ENCODE assay signal across 1 cellular context in the genomic region with DNA sequence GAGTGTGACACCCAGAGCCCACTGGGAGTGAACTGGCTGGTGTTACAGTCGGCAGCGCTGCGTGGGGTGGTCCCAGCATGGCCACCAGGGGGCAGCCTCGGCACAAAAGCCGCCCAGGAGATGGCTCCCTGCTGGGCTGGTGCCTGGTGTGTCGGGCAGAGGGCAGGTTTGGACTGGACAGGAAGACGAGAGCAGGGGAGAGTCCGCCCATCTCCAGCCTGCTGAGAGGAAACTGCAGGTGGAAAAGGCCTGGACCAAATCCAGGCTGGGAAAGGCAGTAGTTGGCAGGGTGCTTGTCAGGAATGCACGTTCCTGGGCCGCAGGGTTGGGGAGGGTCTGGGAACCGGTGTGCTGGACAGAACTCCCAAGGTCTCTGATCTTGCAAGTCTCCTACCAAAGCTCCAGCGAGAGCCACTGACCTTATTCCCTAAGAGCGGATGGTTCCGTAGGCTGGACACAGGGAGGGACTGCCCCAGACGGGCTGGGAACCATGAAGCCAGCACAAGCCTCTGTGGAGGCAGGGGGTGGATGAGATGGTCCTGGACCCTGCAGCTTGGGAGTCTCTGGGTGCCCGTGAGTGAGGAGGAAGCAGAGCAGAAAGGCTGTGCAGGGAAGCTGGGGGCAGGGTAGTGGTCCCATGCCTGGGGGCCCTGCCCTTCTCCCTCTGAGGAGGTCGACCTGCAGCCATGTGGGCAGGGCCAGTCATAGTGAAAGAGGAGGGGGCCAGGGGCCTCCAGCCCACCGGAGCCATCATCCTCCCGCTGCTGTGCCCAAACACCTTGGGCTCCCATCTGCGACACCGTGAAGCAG.
A peak's percentile ranks its signal among the peaks of the same experiment; 100 is the strongest.
TF ChIP-seq lines count a peak whose summit lies in the region.

No MANE protein-coding gene starts in this region.

TF ChIP-seq in HEK293, 187 proteins besides CTCF, POLR2A, EP300 and RAD21 (continued from another document and continues in another):
- TF ChIP-seq ZNF639 (tag by site-specific recombination; IDR thresholded peaks at IDR 0.05) (no peak), ZNF354C (tag by site-specific recombination; IDR thresholded peaks at IDR 0.05; ENCODE audit: borderline replicate concordance, low read depth) (no peak), INSM2 (tag by site-specific recombination; IDR thresholded peaks at IDR 0.05) (no peak), ZNF768 (tag by site-specific recombination; IDR thresholded peaks at IDR 0.05) (no peak), ZEB2 (tag by site-specific recombination; IDR thresholded peaks at IDR 0.05) (peak; percentile 52; the same call in 1 of the 2 replicates), KLF16 (tag by site-specific recombination; IDR thresholded peaks at IDR 0.05) (0 out of 2 replicates have a peak, but pooled peaks have one; percentile 24), ZNF350 (tag by site-specific recombination; IDR thresholded peaks at IDR 0.05) (no peak), ZNF19 (tag by site-specific recombination; IDR thresholded peaks at IDR 0.05; ENCODE audit: low read depth) (no peak), ZNF391 (tag by site-specific recombination; IDR thresholded peaks at IDR 0.05; ENCODE audit: borderline replicate concordance, low read depth) (peak; percentile 81; the same call in 1 of the 2 replicates), ZIC2 (tag by site-specific recombination; IDR thresholded peaks at IDR 0.05) (peak; percentile 97), ZNF600 (tag by site-specific recombination; IDR thresholded peaks at IDR 0.05) (peak; percentile 68; the same call in 1 of the 2 replicates), ZBTB44 (tag by site-specific recombination; IDR thresholded peaks at IDR 0.05) (0 out of 2 replicates have a peak, but pooled peaks have one; percentile 16), ZFHX2 (tag by site-specific recombination; conservative IDR thresholded peaks at IDR 0.05) (peak; percentile 70), ZNF664 (tag by site-specific recombination; IDR thresholded peaks at IDR 0.05) (no peak), ZNF561 (tag by site-specific recombination; IDR thresholded peaks at IDR 0.05; ENCODE audit: borderline replicate concordance) (no peak), ZFP3 (tag by site-specific recombination; IDR thresholded peaks at IDR 0.05; ENCODE audit: low read depth) (no peak), ZNF792 (tag by site-specific recombination; IDR thresholded peaks at IDR 0.05) (no peak), ZNF114 (tag by site-specific recombination; IDR thresholded peaks at IDR 0.05) (no peak), ZNF423 (tag by site-specific recombination; IDR thresholded peaks at IDR 0.05) (peak; percentile 85), HOXD13 (CRISPR knock-in tag; IDR thresholded peaks at IDR 0.05; ENCODE audit: borderline replicate concordance) (no peak), ZNF324 (tag by site-specific recombination; IDR thresholded peaks at IDR 0.05) (no peak), HOXC10 (CRISPR knock-in tag; IDR thresholded peaks at IDR 0.05) (no peak), ZNF146 (tag by site-specific recombination; IDR thresholded peaks at IDR 0.05) (no peak), ZNF133 (tag by site-specific recombination; IDR thresholded peaks at IDR 0.05) (no peak), ZSCAN5A (tag by site-specific recombination; IDR thresholded peaks at IDR 0.05) (no peak), PRDM4 (tag by site-specific recombination; IDR thresholded peaks at IDR 0.05) (no peak), SETDB1 (IDR thresholded peaks at IDR 0.05; ENCODE audit: insufficient read length, low read length) (no peak), ZXDB (tag by site-specific recombination; IDR thresholded peaks at IDR 0.05) (0 out of 2 replicates have a peak, but pooled peaks have one; percentile 36), ZBTB26 (tag by site-specific recombination; optimal IDR thresholded peaks at IDR 0.05) (peak; percentile 23)
- TF ChIP-seq, protein P1, sequence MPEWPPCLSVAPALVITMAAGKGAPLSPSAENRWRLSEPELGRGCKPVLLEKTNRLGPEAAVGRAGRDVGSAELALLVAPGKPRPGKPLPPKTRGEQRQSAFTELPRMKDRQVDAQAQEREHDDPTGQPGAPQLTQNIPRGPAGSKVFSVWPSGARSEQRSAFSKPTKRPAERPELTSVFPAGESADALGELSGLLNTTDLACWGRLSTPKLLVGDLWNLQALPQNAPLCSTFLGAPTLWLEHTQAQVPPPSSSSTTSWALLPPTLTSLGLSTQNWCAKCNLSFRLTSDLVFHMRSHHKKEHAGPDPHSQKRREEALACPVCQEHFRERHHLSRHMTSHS (tag by site-specific recombination; IDR thresholded peaks at IDR 0.05), result no peak
- TF ChIP-seq, protein P2, sequence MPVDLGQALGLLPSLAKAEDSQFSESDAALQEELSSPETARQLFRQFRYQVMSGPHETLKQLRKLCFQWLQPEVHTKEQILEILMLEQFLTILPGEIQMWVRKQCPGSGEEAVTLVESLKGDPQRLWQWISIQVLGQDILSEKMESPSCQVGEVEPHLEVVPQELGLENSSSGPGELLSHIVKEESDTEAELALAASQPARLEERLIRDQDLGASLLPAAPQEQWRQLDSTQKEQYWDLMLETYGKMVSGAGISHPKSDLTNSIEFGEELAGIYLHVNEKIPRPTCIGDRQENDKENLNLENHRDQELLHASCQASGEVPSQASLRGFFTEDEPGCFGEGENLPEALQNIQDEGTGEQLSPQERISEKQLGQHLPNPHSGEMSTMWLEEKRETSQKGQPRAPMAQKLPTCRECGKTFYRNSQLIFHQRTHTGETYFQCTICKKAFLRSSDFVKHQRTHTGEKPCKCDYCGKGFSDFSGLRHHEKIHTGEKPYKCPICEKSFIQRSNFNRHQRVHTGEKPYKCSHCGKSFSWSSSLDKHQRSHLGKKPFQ (tag by site-specific recombination; IDR thresholded peaks at IDR 0.05), result peak; percentile 93
- TF ChIP-seq, protein P3, sequence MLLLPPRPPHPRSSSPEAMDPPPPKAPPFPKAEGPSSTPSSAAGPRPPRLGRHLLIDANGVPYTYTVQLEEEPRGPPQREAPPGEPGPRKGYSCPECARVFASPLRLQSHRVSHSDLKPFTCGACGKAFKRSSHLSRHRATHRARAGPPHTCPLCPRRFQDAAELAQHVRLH (tag by site-specific recombination; IDR thresholded peaks at IDR 0.05), result no peak
- TF ChIP-seq, protein P4, sequence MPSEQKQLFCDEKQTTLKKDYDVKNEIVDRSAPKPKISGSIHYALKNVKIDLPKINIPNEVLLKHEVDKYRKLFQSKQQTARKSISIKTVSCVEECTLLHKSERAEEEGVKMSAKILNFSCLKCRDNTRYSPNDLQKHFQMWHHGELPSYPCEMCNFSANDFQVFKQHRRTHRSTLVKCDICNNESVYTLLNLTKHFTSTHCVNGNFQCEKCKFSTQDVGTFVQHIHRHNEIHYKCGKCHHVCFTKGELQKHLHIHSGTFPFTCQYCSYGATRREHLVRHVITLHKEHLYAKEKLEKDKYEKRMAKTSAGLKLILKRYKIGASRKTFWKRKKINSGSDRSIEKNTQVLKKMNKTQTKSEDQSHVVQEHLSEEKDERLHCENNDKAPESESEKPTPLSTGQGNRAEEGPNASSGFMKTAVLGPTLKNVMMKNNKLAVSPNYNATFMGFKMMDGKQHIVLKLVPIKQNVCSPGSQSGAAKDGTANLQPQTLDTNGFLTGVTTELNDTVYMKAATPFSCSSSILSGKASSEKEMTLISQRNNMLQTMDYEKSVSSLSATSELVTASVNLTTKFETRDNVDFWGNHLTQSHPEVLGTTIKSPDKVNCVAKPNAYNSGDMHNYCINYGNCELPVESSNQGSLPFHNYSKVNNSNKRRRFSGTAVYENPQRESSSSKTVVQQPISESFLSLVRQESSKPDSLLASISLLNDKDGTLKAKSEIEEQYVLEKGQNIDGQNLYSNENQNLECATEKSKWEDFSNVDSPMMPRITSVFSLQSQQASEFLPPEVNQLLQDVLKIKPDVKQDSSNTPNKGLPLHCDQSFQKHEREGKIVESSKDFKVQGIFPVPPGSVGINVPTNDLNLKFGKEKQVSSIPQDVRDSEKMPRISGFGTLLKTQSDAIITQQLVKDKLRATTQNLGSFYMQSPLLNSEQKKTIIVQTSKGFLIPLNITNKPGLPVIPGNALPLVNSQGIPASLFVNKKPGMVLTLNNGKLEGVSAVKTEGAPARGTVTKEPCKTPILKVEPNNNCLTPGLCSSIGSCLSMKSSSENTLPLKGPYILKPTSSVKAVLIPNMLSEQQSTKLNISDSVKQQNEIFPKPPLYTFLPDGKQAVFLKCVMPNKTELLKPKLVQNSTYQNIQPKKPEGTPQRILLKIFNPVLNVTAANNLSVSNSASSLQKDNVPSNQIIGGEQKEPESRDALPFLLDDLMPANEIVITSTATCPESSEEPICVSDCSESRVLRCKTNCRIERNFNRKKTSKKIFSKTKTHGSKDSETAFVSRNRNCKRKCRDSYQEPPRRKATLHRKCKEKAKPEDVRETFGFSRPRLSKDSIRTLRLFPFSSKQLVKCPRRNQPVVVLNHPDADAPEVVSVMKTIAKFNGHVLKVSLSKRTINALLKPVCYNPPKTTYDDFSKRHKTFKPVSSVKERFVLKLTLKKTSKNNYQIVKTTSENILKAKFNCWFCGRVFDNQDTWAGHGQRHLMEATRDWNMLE (tag by site-specific recombination; conservative IDR thresholded peaks at IDR 0.05; ENCODE audit: low read depth), result no peak
